ENCODE assay signal across 20 cellular contexts in genomic region chr2:164389411-164389810, GRCh38.
"Had no signal": no experiment of that assay in that cellular context is flagged by ENCODE, and none has a peak within 500 bp of the region (broad histone marks: within the 10 kb centered on the region; RNA-seq: fewer than 3 reads in every experiment).

No MANE protein-coding gene starts in this region.

- H3K9ac ChIP-seq: parathyroid adenoma had no signal

- H3K27ac ChIP-seq: colonic mucosa, hepatocyte, parathyroid adenoma, prostate gland, right lobe of liver, suprapubic skin, thyroid gland, upper lobe of left lung, uterus had no signal

- H2AFZ ChIP-seq: hepatocyte had no signal

- DNase-seq: colonic mucosa; effector CD4-positive, alpha-beta T cell; endodermal cell; erythroblast; foreskin melanocyte; kidney glomerular epithelial cell; right lobe of liver; stimulated activated CD4-positive, alpha-beta T cell treated with anti-CD3 and anti-CD28 coated beads, Interleukin-4, amount 100 ng/mL, for 1 hour; stimulated activated CD8-positive, alpha-beta memory T cell treated with anti-CD3 and anti-CD28 coated beads, Interleukin-4, amount 100 ng/mL, for 48 hours; stimulated activated naive CD8-positive, alpha-beta T cell treated with anti-CD3 and anti-CD28 coated beads, Interleukin-15, Interleukin-2, amounts not matched to agents 100 U/mL and 50 U/mL, for 24 hours; thyroid gland; upper lobe of left lung; uterus had no signal

- H3K9me3 Mint-ChIP-seq: endodermal cell, mesothelial cell of epicardium had no signal

- H3K27me3 ChIP-seq: colonic mucosa, hepatocyte, right lobe of liver, suprapubic skin, thyroid gland, upper lobe of left lung, uterus had no signal

- H3K4me1 Mint-ChIP-seq: stimulated activated effector memory CD8-positive, alpha-beta T cell treated with anti-CD3 and anti-CD28 coated beads, Interleukin-12 subunit alpha, Interleukin-12 subunit beta, amount 100 ng/mL, for 72 hours had no signal

- H3K4me1 ChIP-seq: colonic mucosa, parathyroid adenoma, prostate gland, right lobe of liver, suprapubic skin, upper lobe of left lung, uterus had no signal

- H3K4me3 ChIP-seq: colonic mucosa, hepatocyte, prostate gland, right lobe of liver, suprapubic skin, thyroid gland, upper lobe of left lung, uterus had no signal

- H3K27me3 Mint-ChIP-seq: natural killer cell treated with Interleukin-12 subunit alpha and Interleukin-12 subunit beta and Interleukin-15 and Interleukin-18, amount 100 ng/mL, for 72 hours had no signal

- H3K79me2 ChIP-seq: hepatocyte, parathyroid adenoma had no signal

- H3K27ac Mint-ChIP-seq: mesothelial cell of epicardium; natural killer cell treated with Interleukin-12 subunit alpha and Interleukin-12 subunit beta and Interleukin-15 and Interleukin-18, amount 100 ng/mL, for 72 hours; stimulated activated effector memory CD8-positive, alpha-beta T cell treated with anti-CD3 and anti-CD28 coated beads, Interleukin-12 subunit alpha, Interleukin-12 subunit beta, amount 100 ng/mL, for 72 hours had no signal

- H3K4me3 Mint-ChIP-seq: endodermal cell; mesothelial cell of epicardium; natural killer cell treated with Interleukin-12 subunit alpha and Interleukin-12 subunit beta and Interleukin-15 and Interleukin-18, amount 100 ng/mL, for 72 hours; stimulated activated effector memory CD8-positive, alpha-beta T cell treated with anti-CD3 and anti-CD28 coated beads, Interleukin-12 subunit alpha, Interleukin-12 subunit beta, amount 100 ng/mL, for 72 hours had no signal

- ATAC-seq: natural killer cell treated with Interleukin-12 subunit alpha and Interleukin-12 subunit beta and Interleukin-15 and Interleukin-18, amount 100 ng/mL, for 72 hours; right lobe of liver; stimulated activated effector memory CD8-positive, alpha-beta T cell treated with anti-CD3 and anti-CD28 coated beads, Interleukin-12 subunit alpha, Interleukin-12 subunit beta, amount 100 ng/mL, for 72 hours; stimulated activated naive CD8-positive, alpha-beta T cell treated with anti-CD3 and anti-CD28 coated beads, Interleukin-15, Interleukin-2, amounts not matched to agents 100 U/mL and 50 U/mL, for 24 hours had no signal

- H3K9me3 ChIP-seq: colonic mucosa, prostate gland, right lobe of liver, suprapubic skin, thyroid gland, upper lobe of left lung, uterus had no signal

- H3K36me3 Mint-ChIP-seq: mesothelial cell of epicardium; natural killer cell treated with Interleukin-12 subunit alpha and Interleukin-12 subunit beta and Interleukin-15 and Interleukin-18, amount 100 ng/mL, for 72 hours; stimulated activated effector memory CD8-positive, alpha-beta T cell treated with anti-CD3 and anti-CD28 coated beads, Interleukin-12 subunit alpha, Interleukin-12 subunit beta, amount 100 ng/mL, for 72 hours had no signal

- H3K4me2 ChIP-seq: hepatocyte had no signal

- H3K36me3 ChIP-seq: colonic mucosa, prostate gland, right lobe of liver, suprapubic skin, thyroid gland, upper lobe of left lung, uterus had no signal
